Comparison of ENCODE assay signal across 8 cellular contexts in the genomic region with DNA sequence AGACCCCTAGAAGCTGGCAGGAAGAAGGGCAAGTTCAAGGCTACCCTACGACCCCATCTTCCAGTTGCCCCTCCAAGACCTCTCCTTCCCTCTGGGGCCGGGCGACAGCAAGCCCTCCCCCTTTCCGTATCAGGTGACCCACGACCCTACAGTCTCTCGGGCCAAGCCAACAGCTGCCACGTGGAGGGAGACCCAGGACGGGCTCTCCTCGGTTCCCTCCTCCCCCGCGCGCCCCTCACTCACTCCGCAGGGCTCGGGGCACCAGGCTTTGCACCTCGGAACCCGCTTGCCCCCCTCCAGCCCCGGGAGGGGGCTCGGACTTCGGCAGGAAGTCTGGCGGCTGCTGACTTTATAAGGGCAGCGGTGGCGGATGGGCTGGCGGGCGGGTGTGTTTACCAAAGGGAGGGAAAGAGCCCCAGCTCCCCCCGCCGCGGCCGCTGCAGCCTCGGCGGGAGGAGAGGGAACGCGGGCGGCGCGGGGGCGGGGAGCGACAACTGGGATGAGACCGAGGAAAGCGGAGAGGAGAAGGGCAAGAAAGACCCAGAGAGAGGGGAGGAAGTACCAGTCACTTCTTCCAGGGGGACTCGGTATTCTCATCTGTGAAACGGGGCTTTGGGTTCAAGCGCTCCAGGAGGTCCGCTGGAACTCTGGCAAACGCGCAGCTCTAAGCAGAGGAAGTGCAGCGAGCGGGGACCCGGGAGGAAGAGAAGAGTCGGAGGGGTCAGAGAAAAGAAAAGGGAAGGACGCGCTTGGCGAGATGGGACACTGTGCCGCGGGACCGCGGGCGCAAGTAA. TPM values are rescaled to one million over a fixed set of nuclear protein-coding genes. Genes with fewer than 3 reads are reported as not detected.
DNase-seq lines count a peak whose midpoint lies in the region; ATAC-seq and TF ChIP-seq lines count a peak whose summit lies in the region.

No MANE protein-coding gene starts in this region.

- H3K4me1 ChIP-seq in CD8-positive, alpha-beta memory T cell (ENCODE audit: insufficient read depth, low read length), result peaks cover 18% of the 10 kb centered on the region
- H3K4me1 ChIP-seq in HUES64 (ENCODE audit: insufficient read depth, low read length) (peaks cover 3% of the 10 kb centered on the region; the same call in 1 of the 2 replicates), breast epithelium (peaks cover 3 to 8% of the 10 kb centered on the region in 2 donors)

- DNase-seq in CD8-positive, alpha-beta memory T cell, result peak; percentile 26 to 69 (median 38)
- peak; percentile 48 for DNase-seq in T-helper 2 cell treated with Interferon-gamma antibody and Interleukin-4, amounts not matched to agents 5 μg/mL and 100 μg/mL, for 36 hours (ENCODE audit: low spot score)
- DNase-seq in breast epithelium (ENCODE audit: low spot score in 2 of 2) (no peak), left colon (peak; percentile 72 to 80)
- peak; percentile 36 to 38 for DNase-seq in stimulated activated CD4-positive, alpha-beta T cell treated with anti-CD3 and anti-CD28 coated beads, Interleukin-2, amount 100 ng/mL, for 48 hours

- peak; percentile 47 for ATAC-seq in GM19467 (IDR thresholded peaks at IDR 0.05; ENCODE audit: unreplicated experiment)
- ATAC-seq in left colon, result peak; percentile 82
- ATAC-seq in HG03342 (IDR thresholded peaks at IDR 0.05; ENCODE audit: unreplicated experiment), result no peak

- H3K36me3 ChIP-seq in CD8-positive, alpha-beta memory T cell (ENCODE audit: insufficient read depth, low read length), result no peaks in the 10 kb centered on the region
- no peaks in the 10 kb centered on the region for H3K36me3 ChIP-seq in HUES64 (ENCODE audit: insufficient read depth, low read length)
- no peaks in the 10 kb centered on the region for H3K36me3 ChIP-seq in breast epithelium

- POLR2A ChIA-PET in CD8-positive, alpha-beta memory T cell (lab: Charles Lee), result interaction anchor here (0.5 to 1.7 kb wide), 7 partner anchors 16 to 197 kb away, joined by 4 to 7 read pairs (median 4); partner anchors contain the start of genes MED19, SSRP1, TIMM10 and TMX2

- CTCF ChIA-PET in CD8-positive, alpha-beta memory T cell (lab: Charles Lee), result interaction anchor here (1.2 to 20.0 kb wide), 6 partner anchors 13 to 129 kb away, joined by 4 to 498 read pairs (median 32); partner anchors contain the start of genes RTN4RL2 and UBE2L6

- peak overlapping the region; percentile 97 to 99 (median 98) for H3K4me3 Mint-ChIP-seq in CD8-positive, alpha-beta memory T cell
- peak overlapping the region; percentile 99 for H3K4me3 Mint-ChIP-seq in T-helper 2 cell treated with Interferon-gamma antibody and Interleukin-4, amounts not matched to agents 5 μg/mL and 100 μg/mL, for 36 hours

- H3K9me3 ChIP-seq in CD8-positive, alpha-beta memory T cell (ENCODE audit: low read length), result no peaks in the 10 kb centered on the region
- H3K9me3 ChIP-seq in HUES64 (ENCODE audit: insufficient read depth, low read depth, low read length) (no peaks in the 10 kb centered on the region), breast epithelium (no peaks in the 10 kb centered on the region)

- intact Hi-C loops in breast epithelium (cut with DNase I; ENCODE audit: low total_unique reads), result no loop called here
- intact Hi-C loops in left colon (cut with DNase I, micrococcal nuclease), result no loop called here

- H3K27ac ChIP-seq in CD8-positive, alpha-beta memory T cell (ENCODE audit: low read depth, low read length), result peak overlapping the region; percentile 61
- H3K27ac ChIP-seq in HUES64 (ENCODE audit: low read depth, low read length), result no peak overlapping the region
- peak overlapping the region; percentile 33 to 66 for H3K27ac ChIP-seq in breast epithelium

- no peaks in the 10 kb centered on the region for H3K27me3 ChIP-seq in CD8-positive, alpha-beta memory T cell (ENCODE audit: insufficient read depth, low read length, poor library complexity, severe bottlenecking)
- peaks cover 46% of the 10 kb centered on the region for H3K27me3 ChIP-seq in HUES64 (ENCODE audit: insufficient read depth, low read length)
- H3K27me3 ChIP-seq in breast epithelium, result no peaks in the 10 kb centered on the region

- TF ChIP-seq CTCF in breast epithelium (IDR thresholded peaks at IDR 0.05), result no peak

- peaks cover 0 to 3% of the 10 kb centered on the region in 2 donors for H3K27me3 Mint-ChIP-seq in CD8-positive, alpha-beta memory T cell
- no peaks in the 10 kb centered on the region for H3K27me3 Mint-ChIP-seq in T-helper 2 cell treated with Interferon-gamma antibody and Interleukin-4, amounts not matched to agents 5 μg/mL and 100 μg/mL, for 36 hours (ENCODE audit: low read depth)

- H3K4me3 ChIP-seq in CD8-positive, alpha-beta memory T cell (ENCODE audit: low read length), result peak overlapping the region; percentile 86
- H3K4me3 ChIP-seq in HUES64 (ENCODE audit: low read length), result peak overlapping the region; percentile 70
- peak overlapping the region; percentile 86 to 92 (median 90) for H3K4me3 ChIP-seq in breast epithelium

- peak overlapping the region; percentile 69 for H3K9ac ChIP-seq in HUES64 (ENCODE audit: low read depth, low read length)

- H3K27ac Mint-ChIP-seq in CD8-positive, alpha-beta memory T cell, result peak overlapping the region; percentile 69 to 95 (median 86)
- H3K27ac Mint-ChIP-seq in T-helper 2 cell treated with Interferon-gamma antibody and Interleukin-4, amounts not matched to agents 5 μg/mL and 100 μg/mL, for 36 hours, result peak overlapping the region; percentile 92

- peaks cover 26 to 39% (median 35%) of the 10 kb centered on the region in 3 donors for H3K4me1 Mint-ChIP-seq in CD8-positive, alpha-beta memory T cell
- H3K4me1 Mint-ChIP-seq in T-helper 2 cell treated with Interferon-gamma antibody and Interleukin-4, amounts not matched to agents 5 μg/mL and 100 μg/mL, for 36 hours (ENCODE audit: low read depth), result peaks cover 27% of the 10 kb centered on the region

- under 1% methylated on average over 57 of the region's 57 CpGs for WGBS in HUES64

- TF ChIP-seq POLR2A in breast epithelium (IDR thresholded peaks at IDR 0.05), result no peak

- no peaks in the 10 kb centered on the region for H3K9me3 Mint-ChIP-seq in CD8-positive, alpha-beta memory T cell
- H3K9me3 Mint-ChIP-seq in T-helper 2 cell treated with Interferon-gamma antibody and Interleukin-4, amounts not matched to agents 5 μg/mL and 100 μg/mL, for 36 hours, result no peaks in the 10 kb centered on the region

- peaks cover 0 to 11% (median 0%) of the 10 kb centered on the region in 3 donors for H3K36me3 Mint-ChIP-seq in CD8-positive, alpha-beta memory T cell
- H3K36me3 Mint-ChIP-seq in T-helper 2 cell treated with Interferon-gamma antibody and Interleukin-4, amounts not matched to agents 5 μg/mL and 100 μg/mL, for 36 hours (ENCODE audit: low read depth), result peaks cover 12% of the 10 kb centered on the region

RNA-seq across cellular contexts. Expression of gene SLC43A1, which starts 0.8 kb away (rescaled TPM):
- total RNA-seq in CD8-positive, alpha-beta memory T cell, result 10 to 100 TPM; 24.2 to 25.3 TPM
- polyA plus RNA-seq in CD8-positive, alpha-beta memory T cell, result 23.5 TPM
- polyA plus RNA-seq in HUES64 (2013, experiment 1 of 2), result 8.7 TPM
- 10.2 TPM for polyA plus RNA-seq in HUES64 (2013, experiment 2 of 2)
- 10 to 100 TPM; 12.0 to 23.4 (median 13.4) TPM for total RNA-seq in breast epithelium
- 1 to 10 TPM; 7.1 to 9.6 TPM for total RNA-seq in left colon

RNA-seq across cellular contexts. Expression of gene TIMM10, which starts 15.8 kb away (rescaled TPM):
- 100 to 1,000 TPM; 151 to 154 TPM for total RNA-seq in CD8-positive, alpha-beta memory T cell
- polyA plus RNA-seq in CD8-positive, alpha-beta memory T cell, result 72.2 TPM
- 85.9 TPM for polyA plus RNA-seq in HUES64 (2013, experiment 1 of 2)
- polyA plus RNA-seq in HUES64 (2013, experiment 2 of 2), result 75.9 TPM
- 10 to 100 TPM; 37.2 to 56.4 (median 45.9) TPM for total RNA-seq in breast epithelium
- 10 to 100 TPM; 28.6 to 47.4 TPM for total RNA-seq in left colon

RNA-seq across cellular contexts. Expression of gene SMTNL1, which starts 22.7 kb away (rescaled TPM):
- total RNA-seq in CD8-positive, alpha-beta memory T cell, result not detected
- polyA plus RNA-seq in CD8-positive, alpha-beta memory T cell, result 0.16 TPM
- polyA plus RNA-seq in HUES64 (2013, experiment 1 of 2), result 0.15 TPM
- polyA plus RNA-seq in HUES64 (2013, experiment 2 of 2), result 0.44 TPM
- total RNA-seq in breast epithelium, result not detected
- total RNA-seq in left colon, result not detected

RNA-seq across cellular contexts. Expression of gene UBE2L6, which starts 52.7 kb away (rescaled TPM):
- total RNA-seq in CD8-positive, alpha-beta memory T cell, result 10 to 100 TPM; 74.9 to 79.2 TPM
- 286 TPM for polyA plus RNA-seq in CD8-positive, alpha-beta memory T cell
- polyA plus RNA-seq in HUES64 (2013, experiment 1 of 2), result 32.1 TPM
- polyA plus RNA-seq in HUES64 (2013, experiment 2 of 2), result 45.3 TPM
- 10 to 100 TPM; 25.9 to 66.2 (median 48.1) TPM for total RNA-seq in breast epithelium
- 10 to 100 TPM; 27.6 to 47.2 TPM for total RNA-seq in left colon

RNA-seq across cellular contexts. Expression of gene RTN4RL2, which starts 54.4 kb away (rescaled TPM):
- total RNA-seq in CD8-positive, alpha-beta memory T cell, result under 1 TPM; 0.24 to 0.27 TPM
- 0.28 TPM for polyA plus RNA-seq in CD8-positive, alpha-beta memory T cell
- 8.6 TPM for polyA plus RNA-seq in HUES64 (2013, experiment 1 of 2)
- 11.8 TPM for polyA plus RNA-seq in HUES64 (2013, experiment 2 of 2)
- total RNA-seq in breast epithelium, result 1 to 10 TPM in 2 of 3 donors, under 1 TPM in 1; 0.32 to 2.3 (median 1.8) TPM
- under 1 TPM; 0.67 to 0.98 TPM for total RNA-seq in left colon

Comparison
In these comparisons a context has a peak if more than half of its experiments do, and no peak if none do; other contexts are left out.
1. DNase-seq: peak in CD8-positive, alpha-beta memory T cell (5 of 5), T-helper 2 cell treated with Interferon-gamma antibody and Interleukin-4, amounts not matched to agents 5 μg/mL and 100 μg/mL, for 36 hours (single experiment), left colon (2 of 2) and stimulated activated CD4-positive, alpha-beta T cell treated with anti-CD3 and anti-CD28 coated beads, Interleukin-2, amount 100 ng/mL, for 48 hours (2 of 2); none in breast epithelium (0 of 2).
2. Peak in every context shown above with its lines, with median percentiles within 50 percentile points of each other: H3K4me3 ChIP-seq.